In the genomic region with DNA sequence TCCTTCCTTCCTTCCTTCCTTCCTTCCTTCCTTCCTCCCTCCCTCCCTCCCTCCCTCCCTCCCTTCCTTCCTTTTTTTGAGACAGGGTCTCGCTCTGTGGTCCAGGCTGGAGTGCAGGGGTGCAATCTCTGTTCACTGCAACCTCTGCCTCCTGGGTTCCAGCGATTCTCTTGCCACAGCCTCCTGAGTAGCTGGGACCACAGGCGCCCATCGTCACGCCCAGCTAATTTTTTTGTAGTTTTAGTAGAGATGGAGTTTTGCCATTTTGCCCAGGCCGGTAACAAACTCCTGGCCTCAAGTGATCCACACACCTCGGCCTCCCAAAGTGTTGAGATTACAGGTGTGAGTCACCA, we compare ENCODE assay signal across 3 cellular contexts. TPM values are rescaled to one million over a fixed set of nuclear protein-coding genes. Genes with fewer than 3 reads are reported as not detected.
"Had no signal": no experiment of that assay in that cellular context is flagged by ENCODE, and none has a peak within 500 bp of the region (broad histone marks: within the 10 kb centered on the region; RNA-seq: fewer than 3 reads in every experiment).

No MANE protein-coding gene starts in this region.

RNA-seq across cellular contexts. Expression of gene SMIM38, which starts 50.9 kb away (rescaled TPM):
- total RNA-seq: left lobe of liver had no signal
- polyA plus RNA-seq: keratinocyte; naive thymus-derived CD4-positive, alpha-beta T cell had no signal
